In genomic region chrX:67612231-67612630, GRCh38 we compare ENCODE assay signal across 1 cellular context.
TF ChIP-seq lines count a peak whose summit lies in the region.

No MANE protein-coding gene starts in this region.

TF ChIP-seq in endothelial cell of umbilical vein, 7 proteins besides CTCF, POLR2A, EP300 and RAD21:
- TF ChIP-seq MYC (IDR thresholded peaks at IDR 0.05; ENCODE audit: low read depth, low read length) (no peak), FOS (IDR thresholded peaks at IDR 0.05; ENCODE audit: borderline replicate concordance, insufficient read depth, low read length) (no peak), JUN (IDR thresholded peaks at IDR 0.05; ENCODE audit: borderline replicate concordance, insufficient read depth, insufficient read length, low read depth) (no peak), EZH2 (IDR thresholded peaks at IDR 0.05; ENCODE audit: borderline replicate concordance, low read depth, low read length, severe bottlenecking) (no peak), GATA2 (IDR thresholded peaks at IDR 0.05; ENCODE audit: insufficient read depth, insufficient read length, low read depth, low read length) (no peak), POLR2AphosphoS5 (IDR thresholded peaks at IDR 0.05; ENCODE audit: insufficient read depth, low read depth, low read length) (no peak)
- TF ChIP-seq, protein P1, sequence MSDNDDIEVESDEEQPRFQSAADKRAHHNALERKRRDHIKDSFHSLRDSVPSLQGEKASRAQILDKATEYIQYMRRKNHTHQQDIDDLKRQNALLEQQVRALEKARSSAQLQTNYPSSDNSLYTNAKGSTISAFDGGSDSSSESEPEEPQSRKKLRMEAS (IDR thresholded peaks at IDR 0.05; ENCODE audit: insufficient read depth, insufficient read length) = no peak
